ENCODE assay signal across 8 cellular contexts in genomic region chr5:80960531-80961375, GRCh38. TPM values are rescaled to one million over a fixed set of nuclear protein-coding genes. Genes with fewer than 3 reads are reported as not detected.
DNase-seq lines count a peak whose midpoint lies in the region; ATAC-seq and TF ChIP-seq lines count a peak whose summit lies in the region.

No MANE protein-coding gene starts in this region.

- no peak for ATAC-seq in HG02623 (IDR thresholded peaks at IDR 0.05; ENCODE audit: unreplicated experiment)

- 1 to 3% methylated on average over 29 to 65 of the region's 84 CpGs for WGBS in lower leg skin, 2 donors

- H3K4me3 ChIP-seq in duodenal mucosa (ENCODE audit: low read depth in 1 of 2, low read length in 2 of 2) = peak overlapping the region; percentile 75 to 77
- peak overlapping the region; percentile 2 for H3K4me3 ChIP-seq in lower leg skin (ENCODE audit: low read depth, poor library complexity, severe bottlenecking)

- intact Hi-C loops in lower leg skin (cut with DNase I; ENCODE audit: low total_unique reads) = no loop called here

- H3K9ac ChIP-seq in duodenal mucosa (ENCODE audit: low read depth in 1 of 2, low read length in 2 of 2) = peak overlapping the region; percentile 10 to 14

- no peaks in the 10 kb centered on the region for H3K9me3 ChIP-seq in duodenal mucosa (ENCODE audit: control insufficient read depth in 1 of 2, low read length in 2 of 2)

- no peak for TF ChIP-seq CTCF in GM20000 (IDR thresholded peaks at IDR 0.05; ENCODE audit: extremely low read depth, missing control alignments)
- TF ChIP-seq CTCF in lower leg skin (IDR thresholded peaks at IDR 0.05) = no peak

- no peak for TF ChIP-seq POLR2A in lower leg skin (IDR thresholded peaks at IDR 0.05)

- H3K27me3 ChIP-seq in duodenal mucosa (ENCODE audit: control insufficient read depth in 1 of 2, insufficient read depth in 2 of 2, low read length in 2 of 2) = peaks cover 6 to 15% of the 10 kb centered on the region in 2 donors

- DNase-seq in GM20000 (ENCODE audit: low spot score) = peak; percentile 46
- DNase-seq in activated CD4-positive, alpha-beta T cell treated with anti-CD3 and anti-CD28 coated beads for 48 hours = peak; percentile 62
- no peak for DNase-seq in lower leg skin (ENCODE audit: low spot score in 2 of 2)
- DNase-seq in stimulated activated CD4-positive, alpha-beta T cell treated with anti-CD3 and anti-CD28 coated beads, Interleukin-4, amount 100 ng/mL, for 48 hours (ENCODE audit: low read depth in 2 of 2) = peak; percentile 24 to 32
- no peak for DNase-seq in NCI-H524 treated with DMSO at 0.1 percent for 48 hours (lab: John Stamatoyannopoulos, UW)
- DNase-seq in NK-92 (lab: John Stamatoyannopoulos, UW; ENCODE audit: unreplicated experiment) = no peak

- no peaks in the 10 kb centered on the region for H3K36me3 ChIP-seq in duodenal mucosa (ENCODE audit: control insufficient read depth in 1 of 2, insufficient read depth in 2 of 2, low read length in 2 of 2)

- H3K27ac ChIP-seq in duodenal mucosa (ENCODE audit: low read depth, low read length) = peak overlapping the region; percentile 27

- peaks cover 9 to 15% of the 10 kb centered on the region in 2 donors for H3K4me1 ChIP-seq in duodenal mucosa (ENCODE audit: control insufficient read depth in 1 of 2, insufficient read depth in 2 of 2, low read length in 2 of 2)

RNA-seq across cellular contexts. Expression of gene RASGRF2, which starts 0.6 kb away (rescaled TPM):
- total RNA-seq in lower leg skin = 1 to 10 TPM; 1.0 to 5.3 (median 1.8) TPM

Comparison
In these comparisons a context has a peak if more than half of its experiments do, and no peak if none do; other contexts are left out.
1. DNase-seq: peak in GM20000 (single experiment), activated CD4-positive, alpha-beta T cell treated with anti-CD3 and anti-CD28 coated beads for 48 hours (single experiment) and stimulated activated CD4-positive, alpha-beta T cell treated with anti-CD3 and anti-CD28 coated beads, Interleukin-4, amount 100 ng/mL, for 48 hours (2 of 2); none in lower leg skin (0 of 2), NCI-H524 treated with DMSO at 0.1 percent for 48 hours (single experiment) and NK-92 (single experiment).